17 cellular contexts compared by ENCODE assay signal in the genomic region with DNA sequence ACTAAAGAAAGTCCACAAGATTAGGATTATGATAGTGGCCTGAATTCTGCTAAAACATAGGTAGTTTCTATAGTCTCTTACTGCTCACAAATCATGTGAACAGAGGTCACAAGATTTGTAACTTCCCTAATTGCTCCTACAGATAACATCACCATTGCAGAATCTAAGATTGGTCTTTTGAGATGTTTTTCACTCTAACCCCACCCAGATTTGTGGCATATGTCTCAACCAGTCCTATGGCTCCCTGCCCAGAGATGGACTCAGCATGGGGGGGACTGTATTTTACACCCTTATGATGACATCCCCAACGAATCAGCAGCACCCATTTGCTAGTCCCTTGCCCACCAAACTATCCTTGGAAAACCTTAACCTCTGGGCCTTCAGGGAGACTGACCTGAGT.
DNase-seq lines count a peak whose midpoint lies in the region; ATAC-seq, FAIRE-seq and TF ChIP-seq lines count a peak whose summit lies in the region.
"Had no signal": no experiment of that assay in that cellular context is flagged by ENCODE, and none has a peak within 500 bp of the region (broad histone marks: within the 10 kb centered on the region; RNA-seq: fewer than 3 reads in every experiment).

No MANE protein-coding gene starts in this region.

- no peaks in the 10 kb centered on the region for H3K27me3 Mint-ChIP-seq in stimulated activated memory B cell treated with anti-CD40 and anti-IgM and Interleukin-4, amounts not matched to agents 10 μg/mL and 1 μg/mL and 100 μg/mL, for 72 hours
- H3K27me3 Mint-ChIP-seq: activated CD4-positive, alpha-beta T cell treated with anti-CD3 and anti-CD28 coated beads for 36 hours; central memory CD8-positive, alpha-beta T cell; naive thymus-derived CD8-positive, alpha-beta T cell had no signal

- H2AFZ ChIP-seq in endothelial cell of umbilical vein (ENCODE audit: low read depth, low read length), result no peak overlapping the region

- no peak for FAIRE-seq in endothelial cell of umbilical vein (lab: Jason Lieb, UNC)
- FAIRE-seq: A549, GM18507 had no signal

- no peaks in the 10 kb centered on the region for H4K20me1 ChIP-seq in endothelial cell of umbilical vein (replicated peaks; ENCODE audit: control insufficient read depth, extremely low read depth, insufficient read depth, low read length)

- no peaks in the 10 kb centered on the region for H3K9me1 ChIP-seq in endothelial cell of umbilical vein (replicated peaks; ENCODE audit: control insufficient read depth, extremely low read depth, insufficient read depth, low read length)

- no peaks in the 10 kb centered on the region for H3K9me3 ChIP-seq in endothelial cell of umbilical vein (replicated peaks; ENCODE audit: control insufficient read depth, insufficient read depth, low read length)
- H3K9me3 ChIP-seq: A549, right lobe of liver, tibial artery had no signal

- H3K27me3 ChIP-seq in endothelial cell of umbilical vein (ENCODE audit: control insufficient read depth in 2 of 2, insufficient read depth in 2 of 2, low read length in 2 of 2), result no peaks in the 10 kb centered on the region
- H3K27me3 ChIP-seq: right lobe of liver, tibial artery had no signal

- no peaks in the 10 kb centered on the region for H3K9me3 Mint-ChIP-seq in stimulated activated memory B cell treated with anti-CD40 and anti-IgM and Interleukin-4, amounts not matched to agents 10 μg/mL and 1 μg/mL and 100 μg/mL, for 72 hours

- no peak for TF ChIP-seq CTCF in NB4 (IDR thresholded peaks at IDR 0.05; ENCODE audit: low read depth, low read length)
- no peak for TF ChIP-seq CTCF in endothelial cell of umbilical vein (IDR thresholded peaks at IDR 0.05; ENCODE audit: extremely low read depth in 1 of 2, insufficient read depth in 1 of 2, low read depth in 1 of 2, low read length in 2 of 2)
- TF ChIP-seq CTCF in GM20000 (IDR thresholded peaks at IDR 0.05; ENCODE audit: extremely low read depth, missing control alignments), result no peak

- H3K36me3 Mint-ChIP-seq in stimulated activated memory B cell treated with anti-CD40 and anti-IgM and Interleukin-4, amounts not matched to agents 10 μg/mL and 1 μg/mL and 100 μg/mL, for 72 hours, result no peaks in the 10 kb centered on the region
- H3K36me3 Mint-ChIP-seq: naive thymus-derived CD8-positive, alpha-beta T cell had no signal

- dilution Hi-C loops in endothelial cell of umbilical vein (cut with MboI; ENCODE audit: extremely low pct_ligation_motif_present, low sequenced_read_pairs), result no loop called here

- peak; percentile 1 for DNase-seq in NK-92 treated with Interleukin-12 subunit alpha and Interleukin-12 subunit beta, amount 100 ng/mL, for 24 hours (lab: John Stamatoyannopoulos, UW)
- DNase-seq in NK-92 (lab: John Stamatoyannopoulos, UW; ENCODE audit: unreplicated experiment) (no peak), NB4 (ENCODE audit: low read depth) (peak; percentile 40), endothelial cell of umbilical vein (ENCODE audit: low read depth, low spot score) (no peak), HEK293T (ENCODE audit: extremely low spot score) (no peak), GM20000 (ENCODE audit: low spot score) (no peak)
- DNase-seq in activated CD4-positive, alpha-beta T cell treated with anti-CD3 and anti-CD28 coated beads, Interleukin-2, amount 50 U/mL, for 48 hours, result no peak
- DNase-seq: activated CD4-positive, alpha-beta T cell treated with anti-CD3 and anti-CD28 coated beads for 36 hours; naive thymus-derived CD8-positive, alpha-beta T cell; NCI-H1092 treated with DMSO at 0.1 percent for 48 hours; right lobe of liver; tibial artery had no signal

- CTCF ChIA-PET in endothelial cell of umbilical vein (lab: Charles Lee), result no interaction called here
- CTCF ChIA-PET in HEK293T (lab: Yijun Ruan, JAX), result no interaction called here

- H3K4me3 ChIP-seq in NB4 (ENCODE audit: low read depth, low read length) (no peak overlapping the region), endothelial cell of umbilical vein (replicated peaks in 1 of 3; ENCODE audit: insufficient read depth in 1 of 3, low read depth in 1 of 3, low read length in 3 of 3) (no peak overlapping the region)
- H3K4me3 ChIP-seq: A549, right lobe of liver, SK-N-MC, tibial artery had no signal

- POLR2A ChIA-PET in endothelial cell of umbilical vein (lab: Charles Lee) (no interaction called here), HEK293T (lab: Yijun Ruan, JAX) (no interaction called here)

- H3K4me3 Mint-ChIP-seq in stimulated activated memory B cell treated with anti-CD40 and anti-IgM and Interleukin-4, amounts not matched to agents 10 μg/mL and 1 μg/mL and 100 μg/mL, for 72 hours, result no peak overlapping the region
- H3K4me3 Mint-ChIP-seq: activated CD4-positive, alpha-beta T cell treated with anti-CD3 and anti-CD28 coated beads for 36 hours; central memory CD8-positive, alpha-beta T cell; naive thymus-derived CD8-positive, alpha-beta T cell had no signal

- no TSS peak for BruUV-seq in endothelial cell of umbilical vein (replicated peaks; lab: Mats Ljungman, UMichigan)

- H3K27ac ChIP-seq in endothelial cell of umbilical vein (ENCODE audit: insufficient read depth, low read depth, low read length), result no peak overlapping the region
- H3K27ac ChIP-seq: A549, right lobe of liver, SK-N-MC, tibial artery had no signal

- ATAC-seq in stimulated activated memory B cell treated with anti-CD40 and anti-IgM and Interleukin-4, amounts not matched to agents 10 μg/mL and 1 μg/mL and 100 μg/mL, for 72 hours, result peak; percentile 39
- ATAC-seq: A549; activated CD4-positive, alpha-beta T cell treated with anti-CD3 and anti-CD28 coated beads for 36 hours; naive thymus-derived CD8-positive, alpha-beta T cell had no signal

- TF ChIP-seq POLR2A in NB4 (IDR thresholded peaks at IDR 0.05; ENCODE audit: extremely low read depth, insufficient read length) (no peak), endothelial cell of umbilical vein (IDR thresholded peaks at IDR 0.05; ENCODE audit: low read depth, low read length) (no peak)

- H3K4me1 Mint-ChIP-seq in stimulated activated memory B cell treated with anti-CD40 and anti-IgM and Interleukin-4, amounts not matched to agents 10 μg/mL and 1 μg/mL and 100 μg/mL, for 72 hours, result peaks cover 12% of the 10 kb centered on the region
- H3K4me1 Mint-ChIP-seq: activated CD4-positive, alpha-beta T cell treated with anti-CD3 and anti-CD28 coated beads for 36 hours; central memory CD8-positive, alpha-beta T cell; naive thymus-derived CD8-positive, alpha-beta T cell had no signal

- intact Hi-C loops in endothelial cell of umbilical vein (cut with micrococcal nuclease), result no loop called here

- no peak overlapping the region for H3K9ac ChIP-seq in endothelial cell of umbilical vein (replicated peaks; ENCODE audit: extremely low read depth, insufficient read depth, low read length)

- H3K36me3 ChIP-seq in endothelial cell of umbilical vein (ENCODE audit: control insufficient read depth in 2 of 2, extremely low read depth in 1 of 2, insufficient read depth in 2 of 2, low read length in 2 of 2), result no peaks in the 10 kb centered on the region
- H3K36me3 ChIP-seq: right lobe of liver, tibial artery had no signal

- H3K79me2 ChIP-seq in endothelial cell of umbilical vein (ENCODE audit: control insufficient read depth, insufficient read depth, low read length), result no peaks in the 10 kb centered on the region

- H3K27ac Mint-ChIP-seq in stimulated activated memory B cell treated with anti-CD40 and anti-IgM and Interleukin-4, amounts not matched to agents 10 μg/mL and 1 μg/mL and 100 μg/mL, for 72 hours, result no peak overlapping the region
- H3K27ac Mint-ChIP-seq: activated CD4-positive, alpha-beta T cell treated with anti-CD3 and anti-CD28 coated beads for 36 hours; naive thymus-derived CD8-positive, alpha-beta T cell had no signal

- no peak overlapping the region for H3K4me2 ChIP-seq in endothelial cell of umbilical vein (ENCODE audit: insufficient read depth, low read length)
- H3K4me2 ChIP-seq: A549 had no signal

- H3K4me1 ChIP-seq in endothelial cell of umbilical vein (ENCODE audit: control insufficient read depth, extremely low read depth, insufficient read depth, low read length), result peaks cover 3% of the 10 kb centered on the region
- H3K4me1 ChIP-seq: A549, right lobe of liver, tibial artery had no signal

TF ChIP-seq in endothelial cell of umbilical vein, 7 proteins besides CTCF, POLR2A, EP300 and RAD21:
- TF ChIP-seq GATA2 (IDR thresholded peaks at IDR 0.05; ENCODE audit: insufficient read depth, insufficient read length, low read depth, low read length), result peak; percentile 47
- TF ChIP-seq, protein P1, sequence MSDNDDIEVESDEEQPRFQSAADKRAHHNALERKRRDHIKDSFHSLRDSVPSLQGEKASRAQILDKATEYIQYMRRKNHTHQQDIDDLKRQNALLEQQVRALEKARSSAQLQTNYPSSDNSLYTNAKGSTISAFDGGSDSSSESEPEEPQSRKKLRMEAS (IDR thresholded peaks at IDR 0.05; ENCODE audit: insufficient read depth, insufficient read length), result no peak
- TF ChIP-seq FOS (IDR thresholded peaks at IDR 0.05; ENCODE audit: borderline replicate concordance, insufficient read depth, low read length), result peak; percentile 13

TF ChIP-seq in HEK293T, 16 proteins besides CTCF, POLR2A, EP300 and RAD21:
- TF ChIP-seq ARNT (IDR thresholded peaks at IDR 0.05) (no peak), NFRKB (IDR thresholded peaks at IDR 0.05) (no peak), L3MBTL2 (conservative IDR thresholded peaks at IDR 0.05) (no peak), SUZ12 (IDR thresholded peaks at IDR 0.05) (no peak), TARDBP (IDR thresholded peaks at IDR 0.05) (no peak), ZNF384 (IDR thresholded peaks at IDR 0.05) (no peak), LEF1 (IDR thresholded peaks at IDR 0.05; ENCODE audit: borderline replicate concordance) (no peak), FOXK2 (IDR thresholded peaks at IDR 0.05) (no peak)
- TF ChIP-seq, protein P2, sequence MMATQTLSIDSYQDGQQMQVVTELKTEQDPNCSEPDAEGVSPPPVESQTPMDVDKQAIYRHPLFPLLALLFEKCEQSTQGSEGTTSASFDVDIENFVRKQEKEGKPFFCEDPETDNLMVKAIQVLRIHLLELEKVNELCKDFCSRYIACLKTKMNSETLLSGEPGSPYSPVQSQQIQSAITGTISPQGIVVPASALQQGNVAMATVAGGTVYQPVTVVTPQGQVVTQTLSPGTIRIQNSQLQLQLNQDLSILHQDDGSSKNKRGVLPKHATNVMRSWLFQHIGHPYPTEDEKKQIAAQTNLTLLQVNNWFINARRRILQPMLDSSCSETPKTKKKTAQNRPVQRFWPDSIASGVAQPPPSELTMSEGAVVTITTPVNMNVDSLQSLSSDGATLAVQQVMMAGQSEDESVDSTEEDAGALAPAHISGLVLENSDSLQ (IDR thresholded peaks at IDR 0.05), result no peak
TF ChIP-seq in HEK293T: peak in this region for 0.

Comparison
In these comparisons a context has a peak if more than half of its experiments do, and no peak if none do; other contexts are left out.
1. DNase-seq: peak in NK-92 treated with Interleukin-12 subunit alpha and Interleukin-12 subunit beta, amount 100 ng/mL, for 24 hours (single experiment) and NB4 (single experiment); none in NK-92 (single experiment), endothelial cell of umbilical vein (single experiment), HEK293T (single experiment), activated CD4-positive, alpha-beta T cell treated with anti-CD3 and anti-CD28 coated beads, Interleukin-2, amount 50 U/mL, for 48 hours (0 of 2) and GM20000 (single experiment).